Comparison of ENCODE assay signal across 30 cellular contexts in genomic region chr20:20795721-20796120, GRCh38.
"Had no signal": no experiment of that assay in that cellular context is flagged by ENCODE, and none has a peak within 500 bp of the region (broad histone marks: within the 10 kb centered on the region; RNA-seq: fewer than 3 reads in every experiment).

No MANE protein-coding gene starts in this region.

- H3K27ac ChIP-seq: neural progenitor cell, ovary, parathyroid adenoma, psoas muscle, skin epidermis, spleen, stomach, thoracic aorta, thyroid gland, tibial nerve, upper lobe of right lung, uterus had no signal

- H3K27me3 ChIP-seq: neural progenitor cell, ovary, thyroid gland, upper lobe of right lung, uterus had no signal

- H3K36me3 ChIP-seq: neural progenitor cell, ovary, spleen, stomach, thoracic aorta, thyroid gland, tibial nerve, upper lobe of right lung, uterus had no signal

- H3K4me2 ChIP-seq: neural progenitor cell, smooth muscle cell had no signal

- H3K9me3 Mint-ChIP-seq: natural killer cell; nephron; neural progenitor cell; stimulated activated memory B cell treated with anti-CD40 and anti-IgM and Interleukin-4, amounts not matched to agents 10 μg/mL and 1 μg/mL and 100 μg/mL, for 72 hours; stimulated activated naive CD8-positive, alpha-beta T cell treated with anti-CD3 and anti-CD28 coated beads, Interleukin-15, Interleukin-2, amounts not matched to agents 100 ng/mL and 50 ng/mL, for 24 hours had no signal

- H3K9ac ChIP-seq: neural progenitor cell, parathyroid adenoma had no signal

- H3K4me3 Mint-ChIP-seq: naive thymus-derived CD4-positive, alpha-beta T cell; natural killer cell; nephron; neural progenitor cell; stimulated activated memory B cell treated with anti-CD40 and anti-IgM and Interleukin-4, amounts not matched to agents 10 μg/mL and 1 μg/mL and 100 μg/mL, for 72 hours; stimulated activated naive CD8-positive, alpha-beta T cell treated with anti-CD3 and anti-CD28 coated beads, Interleukin-15, Interleukin-2, amounts not matched to agents 100 ng/mL and 50 ng/mL, for 24 hours had no signal

- H2AFZ ChIP-seq: neural progenitor cell, parathyroid adenoma had no signal

- DNase-seq: naive thymus-derived CD4-positive, alpha-beta T cell; natural killer cell; occipital lobe; ovary; posterior cingulate gyrus; psoas muscle; right cardiac atrium; spleen; stimulated activated CD4-positive, alpha-beta T cell treated with anti-CD3 and anti-CD28 coated beads, Interleukin-12 subunit alpha, Interleukin-12 subunit beta, amount 100 ng/mL, for 4 hours; stimulated activated CD4-positive, alpha-beta T cell treated with anti-CD3 and anti-CD28 coated beads, Interleukin-1b, Interleukin-23, amount 100 ng/mL, for 48 hours; stimulated activated CD4-positive, alpha-beta T cell treated with anti-CD3 and anti-CD28 coated beads, Interleukin-4, amount 100 ng/mL, for 1 hour; stimulated activated CD4-positive, alpha-beta T cell treated with anti-CD3 and anti-CD28 coated beads, Interleukin-4, amount 100 ng/mL, for 4 hours; stimulated activated CD8-positive, alpha-beta memory T cell treated with anti-CD3 and anti-CD28 coated beads, Interleukin-4, amount 100 ng/mL, for 48 hours; stimulated activated naive CD4-positive, alpha-beta T cell treated with Interleukin-2 at 50 U/mL for 16 hours; stomach; thyroid gland; trophoblast cell; upper lobe of right lung; uterus had no signal

- H3K4me1 Mint-ChIP-seq: naive thymus-derived CD4-positive, alpha-beta T cell; natural killer cell; nephron; stimulated activated memory B cell treated with anti-CD40 and anti-IgM and Interleukin-4, amounts not matched to agents 10 μg/mL and 1 μg/mL and 100 μg/mL, for 72 hours had no signal

- H3K79me2 ChIP-seq: parathyroid adenoma had no signal

- ATAC-seq: naive thymus-derived CD4-positive, alpha-beta T cell; natural killer cell; psoas muscle; right cardiac atrium; sciatic nerve; stimulated activated memory B cell treated with anti-CD40 and anti-IgM and Interleukin-4, amounts not matched to agents 10 μg/mL and 1 μg/mL and 100 μg/mL, for 72 hours; upper lobe of right lung had no signal

- H3K9me3 ChIP-seq: ovary, psoas muscle, spleen, stomach, thoracic aorta, thyroid gland, tibial nerve, upper lobe of right lung, uterus had no signal

- H3K27me3 Mint-ChIP-seq: stimulated activated naive CD8-positive, alpha-beta T cell treated with anti-CD3 and anti-CD28 coated beads, Interleukin-15, Interleukin-2, amounts not matched to agents 100 ng/mL and 50 ng/mL, for 24 hours had no signal

- H3K36me3 Mint-ChIP-seq: naive thymus-derived CD4-positive, alpha-beta T cell; natural killer cell; neural progenitor cell; stimulated activated memory B cell treated with anti-CD40 and anti-IgM and Interleukin-4, amounts not matched to agents 10 μg/mL and 1 μg/mL and 100 μg/mL, for 72 hours had no signal

- H3K27ac Mint-ChIP-seq: naive thymus-derived CD4-positive, alpha-beta T cell; natural killer cell; nephron; neural progenitor cell; progenitor cell of endocrine pancreas; stimulated activated memory B cell treated with anti-CD40 and anti-IgM and Interleukin-4, amounts not matched to agents 10 μg/mL and 1 μg/mL and 100 μg/mL, for 72 hours; stimulated activated naive CD8-positive, alpha-beta T cell treated with anti-CD3 and anti-CD28 coated beads, Interleukin-15, Interleukin-2, amounts not matched to agents 100 ng/mL and 50 ng/mL, for 24 hours had no signal

- H3K4me3 ChIP-seq: neural progenitor cell, ovary, psoas muscle, skin epidermis, smooth muscle cell, spleen, stomach, thoracic aorta, thyroid gland, tibial nerve, upper lobe of right lung, uterus had no signal

- H3K4me1 ChIP-seq: parathyroid adenoma, spleen, stomach, thyroid gland, upper lobe of right lung, uterus had no signal
